In the genomic region with DNA sequence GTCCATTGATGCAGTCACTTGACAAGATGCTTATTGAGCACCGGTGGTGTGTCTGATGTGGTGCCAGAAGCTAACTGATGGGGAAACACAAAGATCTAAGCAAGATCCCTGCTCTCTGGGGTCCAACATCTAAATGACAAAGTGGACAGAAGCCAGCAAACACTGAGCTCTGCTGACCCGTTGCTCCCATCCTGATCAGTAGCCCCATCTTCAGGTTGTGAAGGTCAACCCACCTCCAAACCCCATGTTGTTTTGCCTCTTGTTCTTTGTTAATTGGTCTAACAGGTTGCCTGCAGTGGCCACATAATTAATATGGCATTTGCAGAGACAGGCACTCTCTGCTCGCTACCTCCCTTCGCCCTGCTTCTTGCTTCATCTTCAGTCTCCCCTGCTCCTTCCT, we compare ENCODE assay signal across 27 cellular contexts.
"Had no signal": no experiment of that assay in that cellular context is flagged by ENCODE, and none has a peak within 500 bp of the region (broad histone marks: within the 10 kb centered on the region; RNA-seq: fewer than 3 reads in every experiment).

No MANE protein-coding gene starts in this region.

- H3K4me3 ChIP-seq: left ventricle myocardium inferior, lung, pancreas, prostate gland, skin epidermis, stomach, testis, tibial artery, upper lobe of right lung had no signal

- H3K27me3 ChIP-seq: pancreas, testis, upper lobe of right lung had no signal

- ATAC-seq: natural killer cell; pancreas; right cardiac atrium; sciatic nerve; stimulated activated naive B cell treated with anti-CD40 and anti-IgM and Interleukin-4, amounts not matched to agents 10 μg/mL and 1 μg/mL and 100 μg/mL, for 72 hours; stimulated activated naive CD8-positive, alpha-beta T cell treated with anti-CD3 and anti-CD28 coated beads, Interleukin-15, Interleukin-2, amounts not matched to agents 100 U/mL and 50 U/mL, for 24 hours; upper lobe of right lung had no signal

- H3K4me1 ChIP-seq: left ventricle myocardium inferior, pancreas, prostate gland, testis, tibial artery, upper lobe of right lung had no signal

- H3K36me3 ChIP-seq: left ventricle myocardium inferior, pancreas, prostate gland, stomach, tibial artery, upper lobe of right lung had no signal

- H3K27ac Mint-ChIP-seq: mesothelial cell of epicardium; natural killer cell; stimulated activated naive B cell treated with anti-CD40 and anti-IgM and Interleukin-4, amounts not matched to agents 10 μg/mL and 1 μg/mL and 100 μg/mL, for 72 hours had no signal

- H3K36me3 Mint-ChIP-seq: mesothelial cell of epicardium, naive B cell, natural killer cell had no signal

- H3K4me1 Mint-ChIP-seq: naive B cell; natural killer cell; stimulated activated naive B cell treated with anti-CD40 and anti-IgM and Interleukin-4, amounts not matched to agents 10 μg/mL and 1 μg/mL and 100 μg/mL, for 72 hours had no signal

- H3K27ac ChIP-seq: left ventricle myocardium inferior, pancreas, prostate gland, skin epidermis, stomach, testis, tibial artery, upper lobe of right lung had no signal

- H3K9me3 Mint-ChIP-seq: mesothelial cell of epicardium, natural killer cell had no signal

- H3K9me3 ChIP-seq: left ventricle myocardium inferior, pancreas, prostate gland, stomach, testis, tibial artery, upper lobe of right lung had no signal

- DNase-seq: hypothalamus; islet precursor cell; left ventricle myocardium inferior; mesendoderm; naive B cell; natural killer cell; nucleus accumbens; pancreas; posterior cingulate gyrus; retina; right cardiac atrium; stimulated activated CD4-positive, alpha-beta T cell treated with anti-CD3 and anti-CD28 coated beads, Interleukin-12 subunit alpha, Interleukin-12 subunit beta, amount 100 ng/mL, for 4 hours; stimulated activated CD4-positive, alpha-beta T cell treated with anti-CD3 and anti-CD28 coated beads, Interleukin-15, amount 100 ng/mL, for 24 hours; stimulated activated CD4-positive, alpha-beta T cell treated with anti-CD3 and anti-CD28 coated beads, Interleukin-2, amount 100 ng/mL, for 24 hours; stimulated activated CD4-positive, alpha-beta T cell treated with anti-CD3 and anti-CD28 coated beads, Interleukin-4, amount 100 ng/mL, for 1 hour; stimulated activated naive B cell treated with anti-CD40 and anti-IgM and Interleukin-4, amounts not matched to agents 10 μg/mL and 1 μg/mL and 100 μg/mL, for 72 hours; stimulated activated naive CD8-positive, alpha-beta T cell treated with anti-CD3 and anti-CD28 coated beads, Interleukin-15, Interleukin-2, amounts not matched to agents 100 U/mL and 50 U/mL, for 24 hours; stomach; testis; tibial artery; trophoblast cell; upper lobe of right lung had no signal

- H3K4me3 Mint-ChIP-seq: mesothelial cell of epicardium; naive B cell; natural killer cell; stimulated activated naive B cell treated with anti-CD40 and anti-IgM and Interleukin-4, amounts not matched to agents 10 μg/mL and 1 μg/mL and 100 μg/mL, for 72 hours had no signal
